ENCODE assay signal across 8 cellular contexts in the genomic region with DNA sequence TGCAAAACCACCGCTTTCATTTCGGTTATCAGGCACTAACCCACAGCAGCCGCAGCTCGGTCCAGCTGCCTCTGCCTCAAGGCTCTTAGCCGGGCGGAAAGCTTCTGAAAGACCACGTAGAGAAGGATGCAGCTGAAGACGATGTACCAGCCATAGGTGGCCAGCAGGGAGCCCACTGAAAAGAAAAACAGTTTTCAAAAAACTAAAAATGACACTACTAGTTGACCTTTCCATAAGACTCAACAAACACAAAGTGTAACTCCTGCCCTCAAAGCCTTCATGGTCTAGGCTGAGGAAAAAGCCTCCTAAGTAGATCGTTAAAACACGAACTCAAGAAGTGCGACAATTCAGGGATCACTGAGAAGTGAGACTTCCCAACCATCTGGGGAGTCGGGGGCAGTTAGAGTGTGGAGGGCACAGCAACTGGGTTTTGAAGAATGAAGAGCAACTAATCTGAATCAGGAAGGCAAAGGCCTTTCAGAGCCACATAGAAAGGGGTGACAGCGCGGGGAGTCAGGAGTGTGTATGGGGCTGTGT. TPM values are rescaled to one million over a fixed set of nuclear protein-coding genes. Genes with fewer than 3 reads are reported as not detected.
DNase-seq lines count a peak whose midpoint lies in the region; ATAC-seq, FAIRE-seq and TF ChIP-seq lines count a peak whose summit lies in the region.

No MANE protein-coding gene starts in this region.

- H3K36me3 Mint-ChIP-seq in T-helper 2 cell treated with Interferon-gamma antibody and Interleukin-4, amounts not matched to agents 5 μg/mL and 100 μg/mL, for 36 hours (ENCODE audit: low read depth) = peaks cover 58% of the 10 kb centered on the region
- H3K36me3 Mint-ChIP-seq in progenitor cell of endocrine pancreas (ENCODE audit: insufficient read depth) = peaks cover 24% of the 10 kb centered on the region

- DNase-seq in AG20443 (ENCODE audit: low spot score) (peak; percentile 33), esophagus squamous epithelium (lab: John Stamatoyannopoulos, UW) (no peak), progenitor cell of endocrine pancreas (ENCODE audit: low spot score, unreplicated experiment) (no peak), NCI-H2029 (lab: John Stamatoyannopoulos, UW) (no peak), HTR-8/SVneo (ENCODE audit: insufficient read length, low spot score) (no peak)
- DNase-seq in T-helper 2 cell treated with Interferon-gamma antibody and Interleukin-4, amounts not matched to agents 5 μg/mL and 100 μg/mL, for 36 hours (ENCODE audit: low spot score) = no peak

- no peak for TF ChIP-seq POLR2A in esophagus squamous epithelium (IDR thresholded peaks at IDR 0.05)

- peak overlapping the region; percentile 97 for H3K4me3 Mint-ChIP-seq in T-helper 2 cell treated with Interferon-gamma antibody and Interleukin-4, amounts not matched to agents 5 μg/mL and 100 μg/mL, for 36 hours
- H3K4me3 Mint-ChIP-seq in progenitor cell of endocrine pancreas (ENCODE audit: low read depth) = peak overlapping the region; percentile 93

- H3K4me1 ChIP-seq in esophagus squamous epithelium = peaks cover 5 to 22% (median 15%) of the 10 kb centered on the region in 3 donors

- H3K27me3 ChIP-seq in esophagus squamous epithelium = no peaks in the 10 kb centered on the region

- peak overlapping the region; percentile 95 for H3K27ac Mint-ChIP-seq in T-helper 2 cell treated with Interferon-gamma antibody and Interleukin-4, amounts not matched to agents 5 μg/mL and 100 μg/mL, for 36 hours
- H3K27ac Mint-ChIP-seq in progenitor cell of endocrine pancreas = peak overlapping the region; percentile 95

- TF ChIP-seq CTCF in esophagus squamous epithelium (IDR thresholded peaks at IDR 0.05) (peak in 5 of 6 experiments; percentile 14 to 42 (median 22)), progenitor cell of endocrine pancreas (IDR thresholded peaks at IDR 0.05; ENCODE audit: unreplicated experiment) (peak; percentile 57)

- no peaks in the 10 kb centered on the region for H3K9me3 ChIP-seq in esophagus squamous epithelium

- H3K27ac ChIP-seq in esophagus squamous epithelium = peak overlapping the region; percentile 91 to 97 (median 93)

- peak overlapping the region; percentile 65 to 89 (median 76) for H3K4me3 ChIP-seq in esophagus squamous epithelium

- peaks cover 21 to 65% (median 30%) of the 10 kb centered on the region in 3 donors for H3K36me3 ChIP-seq in esophagus squamous epithelium

- FAIRE-seq in HTR-8/SVneo (lab: Jason Lieb, UNC) = no peak

- no peaks in the 10 kb centered on the region for H3K9me3 Mint-ChIP-seq in T-helper 2 cell treated with Interferon-gamma antibody and Interleukin-4, amounts not matched to agents 5 μg/mL and 100 μg/mL, for 36 hours
- no peaks in the 10 kb centered on the region for H3K9me3 Mint-ChIP-seq in progenitor cell of endocrine pancreas (ENCODE audit: low read depth)

- H3K4me1 Mint-ChIP-seq in T-helper 2 cell treated with Interferon-gamma antibody and Interleukin-4, amounts not matched to agents 5 μg/mL and 100 μg/mL, for 36 hours (ENCODE audit: low read depth) = peaks cover 22% of the 10 kb centered on the region
- peaks cover 6% of the 10 kb centered on the region for H3K4me1 Mint-ChIP-seq in progenitor cell of endocrine pancreas (ENCODE audit: low read depth)

- ATAC-seq in GM18502 (IDR thresholded peaks at IDR 0.05; ENCODE audit: poor library complexity, unreplicated experiment) = peak; percentile 6
- ATAC-seq in HG03354 (IDR thresholded peaks at IDR 0.05; ENCODE audit: poor library complexity, severe bottlenecking, unreplicated experiment) = peak; percentile 52

- no peaks in the 10 kb centered on the region for H3K27me3 Mint-ChIP-seq in T-helper 2 cell treated with Interferon-gamma antibody and Interleukin-4, amounts not matched to agents 5 μg/mL and 100 μg/mL, for 36 hours (ENCODE audit: low read depth)
- no peaks in the 10 kb centered on the region for H3K27me3 Mint-ChIP-seq in progenitor cell of endocrine pancreas

- intact Hi-C loops in esophagus squamous epithelium (cut with DNase I) = no loop called here

- 10 to 26% methylated on average over 9 to 13 of the region's 14 CpGs for WGBS in esophagus squamous epithelium, 2 donors

RNA-seq across cellular contexts. Expression of gene SELENOS, which starts 0.7 kb away (rescaled TPM):
- total RNA-seq in esophagus squamous epithelium = 10 to 100 TPM; 57.6 to 69.6 (median 63.4) TPM
- total RNA-seq in progenitor cell of endocrine pancreas = 44.7 and 51.9 TPM in 2 replicates

RNA-seq across cellular contexts. Expression of gene SNRPA1, which starts 18.5 kb away (rescaled TPM):
- total RNA-seq in esophagus squamous epithelium = 10 to 100 TPM; 29.7 to 57.1 (median 47.5) TPM
- 70.6 and 78.6 TPM in 2 replicates for total RNA-seq in progenitor cell of endocrine pancreas

RNA-seq across cellular contexts. Expression of gene CHSY1, which starts 24.7 kb away (rescaled TPM):
- total RNA-seq in esophagus squamous epithelium (10 to 100 TPM in 3 of 4 donors, 1 to 10 TPM in 1; 8.8 to 19.3 (median 11.4) TPM), progenitor cell of endocrine pancreas (33.2 and 36.7 TPM in 2 replicates)
